ENCODE assay signal across 14 cellular contexts in genomic region chr18:2848879-2849254, GRCh38. TPM values are rescaled to one million over a fixed set of nuclear protein-coding genes. Genes with fewer than 3 reads are reported as not detected.
DNase-seq lines count a peak whose midpoint lies in the region; ATAC-seq, FAIRE-seq and TF ChIP-seq lines count a peak whose summit lies in the region.
"Had no signal": no experiment of that assay in that cellular context is flagged by ENCODE, and none has a peak within 500 bp of the region (broad histone marks: within the 10 kb centered on the region; RNA-seq: fewer than 3 reads in every experiment).

No MANE protein-coding gene starts in this region.

- H3K4me3 Mint-ChIP-seq in CD4-positive, alpha-beta T cell: peak overlapping the region; percentile 87
- peak overlapping the region; percentile 97 for H3K4me3 Mint-ChIP-seq in dendritic cell treated with granulocyte-macrophage colony-stimulating factor and Interleukin-4, amounts not matched to agents 40 ng/mL and 50 ng/mL, for 4 days

- no peaks in the 10 kb centered on the region for H3K9me3 ChIP-seq in CD4-positive, alpha-beta T cell (ENCODE audit: control insufficient read depth, low read length)
- H3K9me3 ChIP-seq in HEK293 (ENCODE audit: control insufficient read depth, insufficient read depth, low read depth, low read length) (no peaks in the 10 kb centered on the region), neutrophil (no peaks in the 10 kb centered on the region), pancreas (no peaks in the 10 kb centered on the region)

- no peak for TF ChIP-seq CTCF in CD4-positive, alpha-beta T cell (IDR thresholded peaks at IDR 0.05)
- TF ChIP-seq CTCF in HEK293 (tag by site-specific recombination; IDR thresholded peaks at IDR 0.05) (no peak), neutrophil (IDR thresholded peaks at IDR 0.05) (no peak), GM13977 (IDR thresholded peaks at IDR 0.05; ENCODE audit: extremely low read depth, insufficient read depth, missing control alignments) (no peak), pancreas (IDR thresholded peaks at IDR 0.05) (no peak)

- H3K4me1 ChIP-seq in HEK293 (ENCODE audit: control insufficient read depth, insufficient read depth, low read length) (peaks cover 4% of the 10 kb centered on the region; the same call in 1 of the 2 replicates), neutrophil (ENCODE audit: control insufficient read depth in 1 of 2, insufficient read depth in 1 of 2, low read depth in 1 of 2, low read length in 1 of 2) (peaks cover 30 to 38% of the 10 kb centered on the region in 2 experiments), pancreas (peaks cover 3 to 7% (median 7%) of the 10 kb centered on the region in 3 donors)

- intact Hi-C loops in CD4-positive, alpha-beta T cell (cut with DNase I, micrococcal nuclease): no loop called here
- intact Hi-C loops in dendritic cell treated with granulocyte-macrophage colony-stimulating factor and Interleukin-4, amounts not matched to agents 40 ng/mL and 50 ng/mL, for 4 days (cut with micrococcal nuclease): loop anchor here (1.0 to 5.0 kb wide), 2 partner anchors 8 to 58 kb away; no protein-coding TSS in a partner anchor
- intact Hi-C loops in pancreas (cut with DNase I): no loop called here

- H3K9me3 Mint-ChIP-seq in CD4-positive, alpha-beta T cell: no peaks in the 10 kb centered on the region
- no peaks in the 10 kb centered on the region for H3K9me3 Mint-ChIP-seq in dendritic cell treated with granulocyte-macrophage colony-stimulating factor and Interleukin-4, amounts not matched to agents 40 ng/mL and 50 ng/mL, for 4 days
- H3K9me3 Mint-ChIP-seq: activated naive CD8-positive, alpha-beta T cell treated with anti-CD3 and anti-CD28 coated beads, Interleukin-2, amount 10 ng/mL, durations not matched to agents 7 days and 5 days had no signal

- peaks cover 46% of the 10 kb centered on the region for H3K27me3 ChIP-seq in CD4-positive, alpha-beta T cell (ENCODE audit: control insufficient read depth, insufficient read depth, low read length)
- H3K27me3 ChIP-seq in neutrophil: peaks cover 48% of the 10 kb centered on the region
- peaks cover 0 to 27% (median 0%) of the 10 kb centered on the region in 4 donors for H3K27me3 ChIP-seq in pancreas

- in situ Hi-C loops in GM13977 (cut with MboI; ENCODE audit: low pct_unique_long_range_greater_than_20kb, low sequenced_read_pairs, unreplicated experiment): no loop called here

- no peak for ATAC-seq in CD4-positive, alpha-beta T cell (ENCODE audit: poor library complexity)
- no peak for ATAC-seq in pancreas

- peaks cover 81% of the 10 kb centered on the region for H3K27me3 Mint-ChIP-seq in CD4-positive, alpha-beta T cell
- no peaks in the 10 kb centered on the region for H3K27me3 Mint-ChIP-seq in dendritic cell treated with granulocyte-macrophage colony-stimulating factor and Interleukin-4, amounts not matched to agents 40 ng/mL and 50 ng/mL, for 4 days

- no peak for DNase-seq in CD4-positive, alpha-beta T cell
- DNase-seq in 8988T: no peak
- no peak for DNase-seq in GM13977 (ENCODE audit: low spot score)
- DNase-seq in pancreas: no peak
- DNase-seq: activated naive CD8-positive, alpha-beta T cell treated with anti-CD3 and anti-CD28 coated beads, Interleukin-2, amount 10 ng/mL, durations not matched to agents 7 days and 5 days; GDM1; GOT3; NCI-H2081 treated with DMSO at 0.1 percent for 48 hours; stimulated activated CD4-positive, alpha-beta T cell treated with anti-CD3 and anti-CD28 coated beads, Interleukin-1b, Interleukin-23, amount 100 ng/mL, for 48 hours had no signal

- POLR2A ChIA-PET in CD4-positive, alpha-beta T cell (lab: Charles Lee): interaction anchor here (1.0 kb wide), 1 partner anchor 41 kb away, joined by 3 read pairs; no protein-coding TSS in a partner anchor
- POLR2A ChIA-PET in HEK293 (lab: Yijun Ruan, JAX): no interaction called here

- CTCF ChIA-PET in CD4-positive, alpha-beta T cell (lab: Charles Lee): interaction anchor here (1.7 kb wide), 1 partner anchor 280 kb away, joined by 3 read pairs; no protein-coding TSS in a partner anchor
- CTCF ChIA-PET in HEK293 (lab: Yijun Ruan, JAX): interaction anchor here (0.7 to 1.0 kb wide), 2 partner anchors 27 to 1493 kb away, joined by 3 read pairs; no protein-coding TSS in a partner anchor

- H3K36me3 ChIP-seq in HEK293 (ENCODE audit: control insufficient read depth in 2 of 2, insufficient read depth in 1 of 2, low read length in 2 of 2): no peaks in the 10 kb centered on the region
- peaks cover 11% of the 10 kb centered on the region for H3K36me3 ChIP-seq in neutrophil
- H3K36me3 ChIP-seq in pancreas: no peaks in the 10 kb centered on the region

- no peak overlapping the region for H3K27ac ChIP-seq in CD4-positive, alpha-beta T cell (ENCODE audit: low read depth, low read length)
- H3K27ac ChIP-seq in HEK293 (ENCODE audit: extremely low read depth, low read depth, low read length) (no peak overlapping the region), neutrophil (no peak overlapping the region), pancreas (no peak overlapping the region)
- H3K27ac ChIP-seq: KMS-11 had no signal

- no peaks in the 10 kb centered on the region for H3K36me3 Mint-ChIP-seq in CD4-positive, alpha-beta T cell (ENCODE audit: low read depth)
- peaks cover 78% of the 10 kb centered on the region for H3K36me3 Mint-ChIP-seq in dendritic cell treated with granulocyte-macrophage colony-stimulating factor and Interleukin-4, amounts not matched to agents 40 ng/mL and 50 ng/mL, for 4 days (ENCODE audit: low read depth)
- H3K36me3 Mint-ChIP-seq: activated naive CD8-positive, alpha-beta T cell treated with anti-CD3 and anti-CD28 coated beads, Interleukin-2, amount 10 ng/mL, durations not matched to agents 7 days and 5 days had no signal

- no peak for FAIRE-seq in pancreas (lab: Jason Lieb, UNC)
- FAIRE-seq: colon had no signal

- H3K4me1 Mint-ChIP-seq in CD4-positive, alpha-beta T cell (ENCODE audit: low read depth): peaks cover 19% of the 10 kb centered on the region
- peaks cover 83% of the 10 kb centered on the region for H3K4me1 Mint-ChIP-seq in dendritic cell treated with granulocyte-macrophage colony-stimulating factor and Interleukin-4, amounts not matched to agents 40 ng/mL and 50 ng/mL, for 4 days (ENCODE audit: low read depth)

- H3K4me3 ChIP-seq in HEK293 (ENCODE audit: low read depth, low read length) (no peak overlapping the region), neutrophil (ENCODE audit: low read depth in 1 of 2, low read length in 1 of 2) (peak overlapping the region; percentile 74 to 77), pancreas (no peak overlapping the region)

- H3K27ac Mint-ChIP-seq in CD4-positive, alpha-beta T cell: no peak overlapping the region
- no peak overlapping the region for H3K27ac Mint-ChIP-seq in dendritic cell treated with granulocyte-macrophage colony-stimulating factor and Interleukin-4, amounts not matched to agents 40 ng/mL and 50 ng/mL, for 4 days
- H3K27ac Mint-ChIP-seq: activated naive CD8-positive, alpha-beta T cell treated with anti-CD3 and anti-CD28 coated beads, Interleukin-2, amount 10 ng/mL, durations not matched to agents 7 days and 5 days had no signal

- 27 to 33% methylated on average over 7 of the region's 7 CpGs for WGBS in pancreas, 2 donors

TF ChIP-seq in HEK293, 187 proteins besides CTCF, POLR2A, EP300 and RAD21:
- no peak for TF ChIP-seq ZNF423 (tag by site-specific recombination; IDR thresholded peaks at IDR 0.05)
- TF ChIP-seq ZNF670 (tag by site-specific recombination; IDR thresholded peaks at IDR 0.05; ENCODE audit: low read depth): no peak
- no peak for TF ChIP-seq ZNF239 (tag by site-specific recombination; IDR thresholded peaks at IDR 0.05)
- TF ChIP-seq ZNF692 (tag by site-specific recombination; IDR thresholded peaks at IDR 0.05): 0 out of 2 replicates have a peak, but pooled peaks have one; percentile 18

RNA-seq across cellular contexts. Expression of gene EMILIN2, which starts 2.1 kb away (rescaled TPM):
- total RNA-seq in CD4-positive, alpha-beta T cell: 1 to 10 TPM; 3.2 to 3.3 TPM
- 10 to 100 TPM in 1 of 6 donors, 1 to 10 TPM in 3, under 1 TPM in 2; 0.43 to 11.0 (median 3.3) TPM for total RNA-seq in pancreas
- 1 to 10 TPM; 2.8 to 4.0 TPM for polyA plus RNA-seq in pancreas

Comparison
In these comparisons a context has a peak if more than half of its experiments do, and no peak if none do; other contexts are left out.
1. H3K4me3 ChIP-seq: peak in neutrophil (2 of 2); none in HEK293 (single experiment) and pancreas (0 of 4).